9 cellular contexts compared by ENCODE assay signal in genomic region chr11:73209892-73210291, GRCh38. TPM values are rescaled to one million over a fixed set of nuclear protein-coding genes. Genes with fewer than 3 reads are reported as not detected.
"Had no signal": no experiment of that assay in that cellular context is flagged by ENCODE, and none has a peak within 500 bp of the region (broad histone marks: within the 10 kb centered on the region; RNA-seq: fewer than 3 reads in every experiment).

No MANE protein-coding gene starts in this region.

- DNase-seq: GDM1, GF-D8 had no signal

- H3K4me3 ChIP-seq: GM12878 had no signal

- ATAC-seq: GM12878 had no signal

- FAIRE-seq: G401.6, GM12878, GM12891, GM12892, GM18507, GM19239 had no signal

RNA-seq across cellular contexts. Expression of gene P2RY2, which starts 8.2 kb away (rescaled TPM):
- total RNA-seq: G401 had no signal
